ENCODE assay signal across 25 cellular contexts in the genomic region with DNA sequence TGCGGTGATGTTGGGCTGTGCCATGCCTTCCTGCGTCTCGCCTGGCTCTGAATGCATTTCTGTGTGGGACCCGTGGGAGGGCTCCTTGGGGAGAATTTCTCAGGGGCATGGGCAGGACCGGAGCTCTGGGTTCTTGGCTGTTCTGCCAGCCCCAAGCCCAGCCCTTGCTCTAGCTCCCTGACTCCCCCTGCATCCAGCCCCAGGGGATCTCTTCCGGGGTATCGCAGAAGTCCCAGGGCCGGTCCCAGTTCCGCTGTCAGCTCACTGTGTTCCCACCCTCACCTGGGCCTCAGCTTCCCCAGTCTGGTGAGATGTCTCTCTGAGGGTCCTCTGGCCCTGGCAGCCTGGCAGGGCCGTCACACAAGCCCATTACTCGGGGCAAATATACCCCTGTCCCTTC. TPM values are rescaled to one million over a fixed set of nuclear protein-coding genes. Genes with fewer than 3 reads are reported as not detected.
DNase-seq lines count a peak whose midpoint lies in the region; ATAC-seq and TF ChIP-seq lines count a peak whose summit lies in the region.
"Had no signal": no experiment of that assay in that cellular context is flagged by ENCODE, and none has a peak within 500 bp of the region (broad histone marks: within the 10 kb centered on the region; RNA-seq: fewer than 3 reads in every experiment).

No MANE protein-coding gene starts in this region.

- no peak overlapping the region for H3K4me3 ChIP-seq in H7 (ENCODE audit: insufficient read depth, low read depth, low read length)
- H3K4me3 ChIP-seq: GM23338, HAP-1 had no signal

- H3K9me3 Mint-ChIP-seq in activated T-helper 17 cell treated with anti-CD3 and anti-CD28 coated beads, Interleukin-2, amount 50 U/mL, for 72 hours: no peaks in the 10 kb centered on the region
- H3K9me3 Mint-ChIP-seq in nephron: no peaks in the 10 kb centered on the region
- H3K9me3 Mint-ChIP-seq: GM23338 had no signal

- H3K27ac ChIP-seq in 22Rv1: peak overlapping the region; percentile 99
- H3K27ac ChIP-seq: KMS-11, RWPE1 had no signal

- no peaks in the 10 kb centered on the region; the same call in 1 of the 2 replicates for H3K27me3 ChIP-seq in H7 (ENCODE audit: control insufficient read depth, insufficient read depth, low read length)

- H3K27me3 Mint-ChIP-seq in activated T-helper 17 cell treated with anti-CD3 and anti-CD28 coated beads, Interleukin-2, amount 50 U/mL, for 72 hours: no peaks in the 10 kb centered on the region
- H3K27me3 Mint-ChIP-seq in nephron (ENCODE audit: low read depth): peaks cover 9% of the 10 kb centered on the region
- H3K27me3 Mint-ChIP-seq: B cell had no signal

- ATAC-seq in activated T-helper 17 cell treated with anti-CD3 and anti-CD28 coated beads, Interleukin-2, amount 50 U/mL, for 72 hours (replicated peaks): no peak
- ATAC-seq in HG02759 (IDR thresholded peaks at IDR 0.05; ENCODE audit: unreplicated experiment): no peak
- no peak for ATAC-seq in HG03432 (IDR thresholded peaks at IDR 0.05; ENCODE audit: unreplicated experiment)
- ATAC-seq: GM23338 had no signal

- DNase-seq in H7: peak; percentile 53
- no peak for DNase-seq in ACHN
- DNase-seq: IMR-90; NCI-H1436; NCI-H187 treated with DMSO at 0.1 percent for 48 hours; NCI-H2171 treated with DMSO at 0.1 percent for 48 hours; NCI-H524; NCI-H748 treated with DMSO at 0.1 percent for 48 hours; NK-92 treated with Interleukin-12 subunit alpha and Interleukin-12 subunit beta, amount 100 ng/mL, for 24 hours; SHP77; T-helper 1 cell had no signal

- H3K4me3 Mint-ChIP-seq in activated T-helper 17 cell treated with anti-CD3 and anti-CD28 coated beads, Interleukin-2, amount 50 U/mL, for 72 hours: no peak overlapping the region
- no peak overlapping the region for H3K4me3 Mint-ChIP-seq in nephron
- H3K4me3 Mint-ChIP-seq: B cell, GM23338 had no signal

- no peaks in the 10 kb centered on the region for H3K36me3 Mint-ChIP-seq in activated T-helper 17 cell treated with anti-CD3 and anti-CD28 coated beads, Interleukin-2, amount 50 U/mL, for 72 hours (ENCODE audit: low read depth)
- no peaks in the 10 kb centered on the region for H3K36me3 Mint-ChIP-seq in nephron (ENCODE audit: low read depth)

- peak overlapping the region; percentile 45 for H3K27ac Mint-ChIP-seq in activated T-helper 17 cell treated with anti-CD3 and anti-CD28 coated beads, Interleukin-2, amount 50 U/mL, for 72 hours
- H3K27ac Mint-ChIP-seq in nephron: peak overlapping the region in 2 of 3 experiments; percentile 9 to 39
- H3K27ac Mint-ChIP-seq: B cell, GM23338 had no signal

- no peaks in the 10 kb centered on the region for H3K4me1 Mint-ChIP-seq in activated T-helper 17 cell treated with anti-CD3 and anti-CD28 coated beads, Interleukin-2, amount 50 U/mL, for 72 hours
- H3K4me1 Mint-ChIP-seq in nephron: peaks cover 16% of the 10 kb centered on the region
- H3K4me1 Mint-ChIP-seq: B cell had no signal

- no peaks in the 10 kb centered on the region for H3K36me3 ChIP-seq in H7 (replicated peaks; ENCODE audit: control insufficient read depth, insufficient read depth, low read length)
- H3K36me3 ChIP-seq: HAP-1 had no signal

- TF ChIP-seq CTCF in 22Rv1 (IDR thresholded peaks at IDR 0.05) (no peak), nephron (IDR thresholded peaks at IDR 0.05; ENCODE audit: unreplicated experiment in 3 of 3) (no peak)

- in situ Hi-C loops in ACHN (cut with HindIII; ENCODE audit: low pct_ligation_motif_present, low pct_unique_long_range_greater_than_20kb, low sequenced_read_pairs): no loop called here

RNA-seq across cellular contexts. Expression of a gene that starts 20.5 kb away (rescaled TPM):
- 0.11 and 0.21 TPM in 2 replicates for total RNA-seq in H7 (2014; rRNA removed; shearing (Covaris generic))
- under 1 TPM in 1 of 2 donors, not detected in 1; 0.26 TPM for total RNA-seq in activated T-helper 17 cell treated with anti-CD3 and anti-CD28 coated beads, Interleukin-2, amount 50 U/mL, for 72 hours
- total RNA-seq: A673, B cell, Daoy, G401, IMR-90, SK-MEL-5 had no signal
